8 cellular contexts compared by ENCODE assay signal in genomic region chr2:36785179-36785795, GRCh38.
DNase-seq lines count a peak whose midpoint lies in the region; ATAC-seq and TF ChIP-seq lines count a peak whose summit lies in the region.

No MANE protein-coding gene starts in this region.

- no peaks in the 10 kb centered on the region for H3K27me3 ChIP-seq in A673 (replicated peaks; ENCODE audit: insufficient read depth, low read depth, low read length, poor library complexity)

- H3K4me3 Mint-ChIP-seq in memory B cell, result no peak overlapping the region

- H3K4me1 ChIP-seq in A673 (ENCODE audit: insufficient read depth, low read length, poor library complexity, severe bottlenecking), result peaks cover 8% of the 10 kb centered on the region

- H3K36me3 Mint-ChIP-seq in memory B cell, result no peaks in the 10 kb centered on the region

- H3K36me3 ChIP-seq in A673 (ENCODE audit: insufficient read depth, low read length, poor library complexity, severe bottlenecking), result no peaks in the 10 kb centered on the region

- ATAC-seq in GM18517 (IDR thresholded peaks at IDR 0.05; ENCODE audit: unreplicated experiment), result peak; percentile 60
- ATAC-seq in HG03175 (IDR thresholded peaks at IDR 0.05; ENCODE audit: unreplicated experiment), result peak; percentile 67
- peak; percentile 60 for ATAC-seq in memory B cell (ENCODE audit: low read depth)

- no peak overlapping the region for H3K4me3 ChIP-seq in A673 (ENCODE audit: low read depth, low read length, poor library complexity, severe bottlenecking)

- no TSS peak for BruUV-seq in A673 (replicated peaks; lab: Mats Ljungman, UMichigan)

- H3K9me3 ChIP-seq in A673 (ENCODE audit: low read depth, low read length, poor library complexity, severe bottlenecking), result no peaks in the 10 kb centered on the region

- peaks cover 10% of the 10 kb centered on the region for H3K4me1 Mint-ChIP-seq in memory B cell

- no peaks in the 10 kb centered on the region for H3K9me3 Mint-ChIP-seq in memory B cell

- no peak overlapping the region for H3K27ac Mint-ChIP-seq in memory B cell

- POLR2A ChIA-PET in A673 (lab: Charles Lee; ENCODE audit: low non-redundant PET), result no interaction called here

- H3K27me3 Mint-ChIP-seq in memory B cell, result peaks cover 11% of the 10 kb centered on the region

- peak; percentile 94 for TF ChIP-seq CTCF in A673 (conservative IDR thresholded peaks at IDR 0.05; ENCODE audit: low read depth, low read length)

- CTCF ChIA-PET in A673 (lab: Charles Lee), result interaction anchor here (0.6 to 1.1 kb wide), 4 partner anchors 85 to 343 kb away, joined by 3 to 5 read pairs (median 4); no protein-coding TSS in a partner anchor

- DNase-seq in A673 (ENCODE audit: low spot score), result peak; percentile 72
- peak; percentile 53 for DNase-seq in NCI-H510A treated with DMSO at 0.1 percent for 48 hours (lab: John Stamatoyannopoulos, UW)
- peak; percentile 60 for DNase-seq in activated CD4-positive, alpha-beta T cell treated with anti-CD3 and anti-CD28 coated beads, Interleukin-2, amount 50 U/mL, for 1 hour
- DNase-seq in effector CD4-positive, alpha-beta T cell, result peak; percentile 38
- peak; percentile 68 to 77 for DNase-seq in memory B cell (ENCODE audit: low spot score in 2 of 2)
- DNase-seq in stimulated activated CD8-positive, alpha-beta memory T cell treated with anti-CD3 and anti-CD28 coated beads, Interleukin-2, amount 100 ng/mL, for 48 hours (ENCODE audit: low read depth in 2 of 2), result peak; percentile 32 to 41

- intact Hi-C loops in A673 (cut with micrococcal nuclease; ENCODE audit: unreplicated experiment), result loop anchor here (10.0 kb wide), 1 partner anchor 130 kb away; no protein-coding TSS in a partner anchor

- no peak overlapping the region for H3K27ac ChIP-seq in A673 (ENCODE audit: low read depth, low read length, poor library complexity, severe bottlenecking)
